In genomic region chr7:148911626-148912025, GRCh38 we compare ENCODE assay signal across 18 cellular contexts. TPM values are rescaled to one million over a fixed set of nuclear protein-coding genes. Genes with fewer than 3 reads are reported as not detected.
DNase-seq lines count a peak whose midpoint lies in the region; ATAC-seq and TF ChIP-seq lines count a peak whose summit lies in the region.
"Had no signal": no experiment of that assay in that cellular context is flagged by ENCODE, and none has a peak within 500 bp of the region (broad histone marks: within the 10 kb centered on the region; RNA-seq: fewer than 3 reads in every experiment).

No MANE protein-coding gene starts in this region.

- WGBS in H9 (ENCODE audit: extremely low coverage, insufficient read length, low lambda C conversion rate), result no CpG with 5 or more reads among the region's 1 CpG
- WGBS in gastroesophageal sphincter (ENCODE audit: low coverage in 1 of 2), 2 donors, result 100% methylated on average over 1 of the region's 1 CpG; no CpG with 5 or more reads in 1 of the 2 donors

- H3K23me2 ChIP-seq in H9 (ENCODE audit: insufficient read length, low read depth, low read length, poor library complexity, severe bottlenecking), result no peaks in the 10 kb centered on the region

- intact Hi-C loops in activated naive CD4-positive, alpha-beta T cell treated with anti-CD3 and anti-CD28 coated beads for 36 hours (cut with micrococcal nuclease), result loop anchor here (10.0 kb wide), 1 partner anchor 963 kb away; the partner anchor contains the start of gene ATP6V0E2

- TF ChIP-seq CTCF in H9 (conservative IDR thresholded peaks at IDR 0.05) (no peak), foreskin fibroblast (IDR thresholded peaks at IDR 0.05; ENCODE audit: low read depth, low read length) (no peak), gastroesophageal sphincter (IDR thresholded peaks at IDR 0.05) (no peak)

- H2AFZ ChIP-seq in H9 (ENCODE audit: low read length), result no peak overlapping the region

- H3K4me3 ChIP-seq in foreskin fibroblast (ENCODE audit: low read depth in 1 of 2, low read length in 2 of 2) (no peak overlapping the region), gastroesophageal sphincter (no peak overlapping the region)
- H3K4me3 ChIP-seq: ovary, stomach had no signal

- peak overlapping the region; percentile 96 for H3K27ac Mint-ChIP-seq in activated naive CD4-positive, alpha-beta T cell treated with anti-CD3 and anti-CD28 coated beads for 36 hours
- no peak overlapping the region for H3K27ac Mint-ChIP-seq in H9
- peak overlapping the region; percentile 99 for H3K27ac Mint-ChIP-seq in activated naive CD8-positive, alpha-beta T cell treated with anti-CD3 and anti-CD28 coated beads for 36 hours

- H2BK120ac ChIP-seq in H9 (ENCODE audit: low read depth, low read length, poor library complexity, severe bottlenecking), result no peak overlapping the region

- TF ChIP-seq EP300 in gastroesophageal sphincter (IDR thresholded peaks at IDR 0.05), result no peak

- no peak overlapping the region for H2BK20ac ChIP-seq in H9 (ENCODE audit: low read depth, low read length, poor library complexity, severe bottlenecking)

- H3K79me1 ChIP-seq in H9 (ENCODE audit: insufficient read depth, low read depth, low read length, poor library complexity, severe bottlenecking), result no peaks in the 10 kb centered on the region

- no peak for TF ChIP-seq POLR2A in gastroesophageal sphincter (IDR thresholded peaks at IDR 0.05)

- no peak overlapping the region for H3K9ac ChIP-seq in H9 (ENCODE audit: extremely low read depth, insufficient read length, low read length)

- H3K4me1 ChIP-seq in H9 (ENCODE audit: insufficient read depth, low read length) (no peaks in the 10 kb centered on the region; the same call in 1 of the 2 replicates), gastroesophageal sphincter (no peaks in the 10 kb centered on the region)

- H3K18ac ChIP-seq in H9 (ENCODE audit: insufficient read length, low read depth, low read length), result no peak overlapping the region

- H2BK15ac ChIP-seq in H9 (ENCODE audit: low read depth, low read length), result no peak overlapping the region

- DNase-seq in activated naive CD4-positive, alpha-beta T cell treated with anti-CD3 and anti-CD28 coated beads for 36 hours, result peak; percentile 73
- DNase-seq in activated naive CD4-positive, alpha-beta T cell treated with anti-CD3 and anti-CD28 coated beads, Interleukin-2, amount 50 U/mL, for 16 hours, result no peak
- DNase-seq in H9 (no peak), renal cortical epithelial cell (ENCODE audit: low read depth) (peak; percentile 15), foreskin fibroblast (no peak), SIG-M5 (lab: John Stamatoyannopoulos, UW) (no peak)
- peak; percentile 19 for DNase-seq in activated naive CD8-positive, alpha-beta T cell treated with anti-CD3 and anti-CD28 coated beads for 36 hours
- DNase-seq: activated B cell treated with CpG ODN at 0.5 μM for 24 hours, activated gamma-delta T cell, AML-193, DMS79 treated with DMSO at 0.1 percent for 48 hours, Kasumi-1, left colon, NCI-H2171 treated with DMSO at 0.1 percent for 48 hours, ovary, stomach, T-helper 17 cell had no signal

- H3K56ac ChIP-seq in H9 (ENCODE audit: insufficient read length, low read depth, low read length), result no peak overlapping the region

- H4K8ac ChIP-seq in H9 (replicated peaks; ENCODE audit: insufficient read length, low read depth, low read length), result no peak overlapping the region

- H3K27ac ChIP-seq in H9 (ENCODE audit: insufficient read length, low read depth, low read length) (no peak overlapping the region), gastroesophageal sphincter (no peak overlapping the region)
- H3K27ac ChIP-seq: ovary, stomach had no signal

- H4K91ac ChIP-seq in H9 (ENCODE audit: insufficient read length, low read depth, low read length), result no peak overlapping the region

- H3K9me3 ChIP-seq in H9 (ENCODE audit: control insufficient read depth, low read depth, low read length) (no peaks in the 10 kb centered on the region), gastroesophageal sphincter (no peaks in the 10 kb centered on the region)
- H3K9me3 ChIP-seq: ovary, stomach had no signal

- no peak overlapping the region for H3K14ac ChIP-seq in H9 (ENCODE audit: insufficient read depth, low read length)

- H3K9me3 Mint-ChIP-seq in activated naive CD4-positive, alpha-beta T cell treated with anti-CD3 and anti-CD28 coated beads for 36 hours, result no peaks in the 10 kb centered on the region
- H3K9me3 Mint-ChIP-seq in H9, result no peaks in the 10 kb centered on the region
- no peaks in the 10 kb centered on the region for H3K9me3 Mint-ChIP-seq in activated naive CD8-positive, alpha-beta T cell treated with anti-CD3 and anti-CD28 coated beads for 36 hours
- H3K9me3 Mint-ChIP-seq: activated B cell treated with CpG ODN at 0.5 μM for 24 hours had no signal

- peak overlapping the region; percentile 20 for H3K23ac ChIP-seq in H9 (ENCODE audit: insufficient read length, low read depth, low read length)

- peak overlapping the region; percentile 55 for H3K4me3 Mint-ChIP-seq in activated naive CD4-positive, alpha-beta T cell treated with anti-CD3 and anti-CD28 coated beads for 36 hours
- H3K4me3 Mint-ChIP-seq in H9, result no peak overlapping the region
- peak overlapping the region; percentile 5 for H3K4me3 Mint-ChIP-seq in activated naive CD8-positive, alpha-beta T cell treated with anti-CD3 and anti-CD28 coated beads for 36 hours
- H3K4me3 Mint-ChIP-seq: activated B cell treated with CpG ODN at 0.5 μM for 24 hours, T-helper 17 cell had no signal

- no peak overlapping the region for H4K5ac ChIP-seq in H9 (ENCODE audit: insufficient read length, low read depth, low read length)

- H2AK5ac ChIP-seq in H9 (ENCODE audit: insufficient read length, low read length), result no peak overlapping the region

- H3K27me3 ChIP-seq in H9 (ENCODE audit: insufficient read depth, low read length) (no peaks in the 10 kb centered on the region), gastroesophageal sphincter (peaks cover 30% of the 10 kb centered on the region)
- H3K27me3 ChIP-seq: ovary had no signal

- no peak overlapping the region for H2BK12ac ChIP-seq in H9 (ENCODE audit: insufficient read length, low read depth, low read length)

- peaks cover 70% of the 10 kb centered on the region for H3K4me1 Mint-ChIP-seq in activated naive CD4-positive, alpha-beta T cell treated with anti-CD3 and anti-CD28 coated beads for 36 hours (ENCODE audit: low read depth)
- peaks cover 24 to 37% of the 10 kb centered on the region in 2 experiments for H3K4me1 Mint-ChIP-seq in H9
- H3K4me1 Mint-ChIP-seq in activated naive CD8-positive, alpha-beta T cell treated with anti-CD3 and anti-CD28 coated beads for 36 hours, result peaks cover 65% of the 10 kb centered on the region

- peaks cover 1% of the 10 kb centered on the region for H3K36me3 Mint-ChIP-seq in activated naive CD4-positive, alpha-beta T cell treated with anti-CD3 and anti-CD28 coated beads for 36 hours (ENCODE audit: low read depth)
- H3K36me3 Mint-ChIP-seq in H9 (ENCODE audit: insufficient read depth in 1 of 3, low read depth in 3 of 3), result no peaks in the 10 kb centered on the region
- H3K36me3 Mint-ChIP-seq in activated naive CD8-positive, alpha-beta T cell treated with anti-CD3 and anti-CD28 coated beads for 36 hours, result peaks cover 4% of the 10 kb centered on the region

- ATAC-seq in gastroesophageal sphincter, result no peak
- ATAC-seq: left colon, T-helper 17 cell had no signal

- CTCF ChIA-PET in activated naive CD4-positive, alpha-beta T cell treated with anti-CD3 and anti-CD28 coated beads for 36 hours (lab: Charles Lee), result interaction anchor here (1.3 to 3.1 kb wide), 2 partner anchors 27 to 30 kb away, joined by 3 to 13 read pairs; no protein-coding TSS in a partner anchor

- H3K4me2 ChIP-seq in H9 (ENCODE audit: insufficient read depth, insufficient read length, low read length), result no peak overlapping the region

- no peaks in the 10 kb centered on the region for H4K20me1 ChIP-seq in H9 (ENCODE audit: control insufficient read depth, insufficient read depth, insufficient read length)

- no peak overlapping the region for H3T11ph ChIP-seq in H9 (ENCODE audit: low read length)

- H3K36me3 ChIP-seq in gastroesophageal sphincter, result no peaks in the 10 kb centered on the region
- H3K36me3 ChIP-seq: ovary, stomach had no signal

- H3K27me3 Mint-ChIP-seq in activated naive CD4-positive, alpha-beta T cell treated with anti-CD3 and anti-CD28 coated beads for 36 hours (ENCODE audit: low read depth), result no peaks in the 10 kb centered on the region
- no peaks in the 10 kb centered on the region for H3K27me3 Mint-ChIP-seq in H9 (ENCODE audit: low read depth)
- no peaks in the 10 kb centered on the region for H3K27me3 Mint-ChIP-seq in activated naive CD8-positive, alpha-beta T cell treated with anti-CD3 and anti-CD28 coated beads for 36 hours
- H3K27me3 Mint-ChIP-seq: activated B cell treated with CpG ODN at 0.5 μM for 24 hours had no signal

- no peaks in the 10 kb centered on the region; the same call in 1 of the 2 replicates for H3K79me2 ChIP-seq in H9 (ENCODE audit: insufficient read depth, low read length)

- no peak overlapping the region for H2BK5ac ChIP-seq in H9 (ENCODE audit: insufficient read length, low read length)

- H3K4ac ChIP-seq in H9 (ENCODE audit: low read depth, low read length), result no peak overlapping the region

RNA-seq across cellular contexts. Expression of gene EZH2, which starts 27.5 kb away (rescaled TPM):
- 100 to 1,000 TPM; 132 to 133 TPM for total RNA-seq in activated naive CD4-positive, alpha-beta T cell treated with anti-CD3 and anti-CD28 coated beads for 36 hours
- total RNA-seq in H9 (2021) (39.4 and 41.3 TPM in 2 replicates), renal cortical epithelial cell (7.9 and 10.1 TPM in 2 replicates), gastroesophageal sphincter (1 to 10 TPM in 1 of 4 donors, under 1 TPM in 3; 0.62 to 1.5 (median 0.65) TPM)
- total RNA-seq in activated naive CD8-positive, alpha-beta T cell treated with anti-CD3 and anti-CD28 coated beads for 36 hours, result 100 to 1,000 TPM; 109 to 111 TPM

Comparison
In these comparisons a context has a peak if more than half of its experiments do, and no peak if none do; other contexts are left out.
1. DNase-seq: peak in activated naive CD4-positive, alpha-beta T cell treated with anti-CD3 and anti-CD28 coated beads for 36 hours (single experiment), activated naive CD8-positive, alpha-beta T cell treated with anti-CD3 and anti-CD28 coated beads for 36 hours (single experiment) and renal cortical epithelial cell (single experiment); none in activated naive CD4-positive, alpha-beta T cell treated with anti-CD3 and anti-CD28 coated beads, Interleukin-2, amount 50 U/mL, for 16 hours (single experiment), H9 (single experiment), foreskin fibroblast (0 of 2) and SIG-M5 (single experiment).
2. H3K27ac Mint-ChIP-seq: peak in activated naive CD4-positive, alpha-beta T cell treated with anti-CD3 and anti-CD28 coated beads for 36 hours (single experiment) and activated naive CD8-positive, alpha-beta T cell treated with anti-CD3 and anti-CD28 coated beads for 36 hours (single experiment); none in H9 (0 of 3).
3. H3K4me3 Mint-ChIP-seq: peak in activated naive CD4-positive, alpha-beta T cell treated with anti-CD3 and anti-CD28 coated beads for 36 hours (single experiment) and activated naive CD8-positive, alpha-beta T cell treated with anti-CD3 and anti-CD28 coated beads for 36 hours (single experiment); none in H9 (0 of 2).